In genomic region chr16:66717112-66717675, GRCh38 we compare ENCODE assay signal across 1 cellular context.
TF ChIP-seq lines count a peak whose summit lies in the region.

No MANE protein-coding gene starts in this region.

TF ChIP-seq in IMR-90, 13 proteins besides CTCF, POLR2A, EP300 and RAD21 (continued from another document):
- TF ChIP-seq USF2 (IDR thresholded peaks at IDR 0.05; ENCODE audit: low read depth, low read length) (no peak), FOS (IDR thresholded peaks at IDR 0.05; ENCODE audit: low read depth, low read length) (no peak), RCOR1 (IDR thresholded peaks at IDR 0.05; ENCODE audit: insufficient replicate concordance, low read length) (no peak), RFX5 (IDR thresholded peaks at IDR 0.05; ENCODE audit: low read depth, low read length) (peak; percentile 81), BHLHE40 (IDR thresholded peaks at IDR 0.05; ENCODE audit: low read depth, low read length) (no peak), SMC3 (IDR thresholded peaks at IDR 0.05; ENCODE audit: low read depth, low read length) (peak; percentile 3; the same call in 1 of the 2 replicates)
- TF ChIP-seq, protein P1, sequence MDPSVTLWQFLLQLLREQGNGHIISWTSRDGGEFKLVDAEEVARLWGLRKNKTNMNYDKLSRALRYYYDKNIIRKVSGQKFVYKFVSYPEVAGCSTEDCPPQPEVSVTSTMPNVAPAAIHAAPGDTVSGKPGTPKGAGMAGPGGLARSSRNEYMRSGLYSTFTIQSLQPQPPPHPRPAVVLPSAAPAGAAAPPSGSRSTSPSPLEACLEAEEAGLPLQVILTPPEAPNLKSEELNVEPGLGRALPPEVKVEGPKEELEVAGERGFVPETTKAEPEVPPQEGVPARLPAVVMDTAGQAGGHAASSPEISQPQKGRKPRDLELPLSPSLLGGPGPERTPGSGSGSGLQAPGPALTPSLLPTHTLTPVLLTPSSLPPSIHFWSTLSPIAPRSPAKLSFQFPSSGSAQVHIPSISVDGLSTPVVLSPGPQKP (IDR thresholded peaks at IDR 0.05; ENCODE audit: borderline replicate concordance, low read depth, low read length) = no peak
